Comparison of ENCODE assay signal across 1 cellular context in the genomic region with DNA sequence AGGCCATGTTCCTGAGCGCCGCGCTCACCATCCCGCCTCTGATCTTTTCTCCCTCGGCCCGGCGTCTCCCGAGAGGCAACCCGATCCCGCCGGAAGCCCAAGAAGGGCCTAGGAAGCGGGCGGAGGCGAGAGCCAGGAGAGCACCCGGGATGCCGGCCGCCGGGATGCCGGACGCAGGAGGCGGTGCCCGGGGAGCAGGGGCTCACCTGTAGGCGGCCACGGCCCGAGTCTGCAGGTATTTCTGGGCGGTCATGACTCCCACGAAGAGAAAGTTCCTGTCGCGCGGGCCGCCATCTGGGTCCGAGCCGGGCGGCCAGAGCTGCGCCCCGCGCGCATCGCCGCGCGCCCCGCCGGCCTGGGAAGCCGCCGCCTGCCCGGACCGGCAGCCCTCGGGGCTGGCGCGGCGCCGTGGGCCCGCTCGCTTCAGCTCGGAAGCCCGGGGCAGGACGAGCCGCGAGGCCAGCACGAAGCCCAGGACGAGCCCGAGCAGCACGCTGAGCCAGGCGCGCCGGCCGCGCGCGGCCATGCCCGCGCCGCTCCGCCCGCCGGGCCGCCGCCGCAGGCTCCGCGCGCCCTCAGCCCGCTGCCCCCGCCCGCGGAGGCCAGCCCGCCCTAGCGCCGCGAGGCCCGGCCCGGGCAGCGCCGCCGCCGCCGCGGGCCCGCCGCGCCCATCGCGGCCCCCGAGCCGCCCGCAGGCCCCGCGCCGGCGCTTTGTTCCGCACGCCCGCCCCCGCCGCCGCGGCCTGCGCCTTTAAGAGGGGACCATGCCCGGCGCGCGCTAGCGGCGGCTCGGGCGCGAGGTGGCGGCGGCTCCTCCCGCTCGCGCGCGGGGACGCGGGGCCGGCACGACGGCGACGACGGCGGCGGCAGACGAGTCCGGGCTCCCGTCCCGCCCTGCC.
TF ChIP-seq lines count a peak whose summit lies in the region.

No MANE protein-coding gene starts in this region.

TF ChIP-seq in IMR-90, 13 proteins besides CTCF, POLR2A, EP300 and RAD21:
- no peak for TF ChIP-seq MAZ (IDR thresholded peaks at IDR 0.05; ENCODE audit: borderline replicate concordance, low read depth, low read length)
- TF ChIP-seq SMC3 (IDR thresholded peaks at IDR 0.05; ENCODE audit: low read depth, low read length) = no peak
- no peak for TF ChIP-seq BHLHE40 (IDR thresholded peaks at IDR 0.05; ENCODE audit: low read depth, low read length)
- TF ChIP-seq RFX5 (IDR thresholded peaks at IDR 0.05; ENCODE audit: low read depth, low read length) = no peak
- no peak for TF ChIP-seq MXI1 (IDR thresholded peaks at IDR 0.05; ENCODE audit: borderline replicate concordance, low read depth, low read length)
- no peak for TF ChIP-seq CHD1 (IDR thresholded peaks at IDR 0.05; ENCODE audit: low read depth, low read length)
- no peak for TF ChIP-seq FOS (IDR thresholded peaks at IDR 0.05; ENCODE audit: low read depth, low read length)
- TF ChIP-seq, protein P1, sequence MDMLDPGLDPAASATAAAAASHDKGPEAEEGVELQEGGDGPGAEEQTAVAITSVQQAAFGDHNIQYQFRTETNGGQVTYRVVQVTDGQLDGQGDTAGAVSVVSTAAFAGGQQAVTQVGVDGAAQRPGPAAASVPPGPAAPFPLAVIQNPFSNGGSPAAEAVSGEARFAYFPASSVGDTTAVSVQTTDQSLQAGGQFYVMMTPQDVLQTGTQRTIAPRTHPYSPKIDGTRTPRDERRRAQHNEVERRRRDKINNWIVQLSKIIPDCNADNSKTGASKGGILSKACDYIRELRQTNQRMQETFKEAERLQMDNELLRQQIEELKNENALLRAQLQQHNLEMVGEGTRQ (IDR thresholded peaks at IDR 0.05; ENCODE audit: low read depth, low read length) = no peak
- TF ChIP-seq NFE2L2 (IDR thresholded peaks at IDR 0.05; ENCODE audit: low read depth, low read length) = no peak
- TF ChIP-seq, protein P2, sequence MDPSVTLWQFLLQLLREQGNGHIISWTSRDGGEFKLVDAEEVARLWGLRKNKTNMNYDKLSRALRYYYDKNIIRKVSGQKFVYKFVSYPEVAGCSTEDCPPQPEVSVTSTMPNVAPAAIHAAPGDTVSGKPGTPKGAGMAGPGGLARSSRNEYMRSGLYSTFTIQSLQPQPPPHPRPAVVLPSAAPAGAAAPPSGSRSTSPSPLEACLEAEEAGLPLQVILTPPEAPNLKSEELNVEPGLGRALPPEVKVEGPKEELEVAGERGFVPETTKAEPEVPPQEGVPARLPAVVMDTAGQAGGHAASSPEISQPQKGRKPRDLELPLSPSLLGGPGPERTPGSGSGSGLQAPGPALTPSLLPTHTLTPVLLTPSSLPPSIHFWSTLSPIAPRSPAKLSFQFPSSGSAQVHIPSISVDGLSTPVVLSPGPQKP (IDR thresholded peaks at IDR 0.05; ENCODE audit: borderline replicate concordance, low read depth, low read length) = no peak
- no peak for TF ChIP-seq RCOR1 (IDR thresholded peaks at IDR 0.05; ENCODE audit: insufficient replicate concordance, low read length)
TF ChIP-seq in IMR-90: peak in this region for 0.
